In the genomic region with DNA sequence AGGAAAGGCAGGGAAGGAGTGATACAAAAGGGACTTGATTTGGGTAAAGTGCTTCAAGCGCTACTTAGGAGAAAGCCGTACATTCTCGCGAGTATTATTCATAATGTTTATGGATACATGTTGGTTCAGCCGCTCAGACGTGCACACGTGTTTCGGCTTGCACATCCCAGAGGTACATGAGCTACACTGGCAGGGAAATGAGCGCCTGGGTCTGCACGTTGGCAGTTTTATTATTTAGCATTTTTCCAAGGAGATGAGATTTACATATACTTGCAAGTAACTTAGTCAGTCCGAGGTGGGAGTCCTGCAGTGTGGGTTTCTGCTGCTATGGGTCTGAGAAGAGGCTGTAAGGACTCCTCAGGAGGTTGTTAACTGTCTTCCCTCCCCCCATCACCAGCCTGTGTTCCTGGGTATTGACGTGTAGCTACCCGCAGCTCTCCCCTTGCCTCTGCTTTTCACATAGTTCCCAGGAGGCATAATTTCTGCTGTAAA, we compare ENCODE assay signal across 8 cellular contexts. TPM values are rescaled to one million over a fixed set of nuclear protein-coding genes. Genes with fewer than 3 reads are reported as not detected.
DNase-seq lines count a peak whose midpoint lies in the region; ATAC-seq, FAIRE-seq and TF ChIP-seq lines count a peak whose summit lies in the region.

No MANE protein-coding gene starts in this region.

- no peaks in the 10 kb centered on the region for H3K27me3 Mint-ChIP-seq in activated CD4-positive, alpha-beta memory T cell treated with anti-CD3 and anti-CD28 coated beads, Interleukin-2, amount 10 ng/mL, durations not matched to agents 7 days and 5 days
- peaks cover 3% of the 10 kb centered on the region for H3K27me3 Mint-ChIP-seq in HFFc6 (ENCODE audit: insufficient read depth)

- peak overlapping the region; percentile 87 for H3K4me3 Mint-ChIP-seq in activated CD4-positive, alpha-beta memory T cell treated with anti-CD3 and anti-CD28 coated beads, Interleukin-2, amount 10 ng/mL, durations not matched to agents 7 days and 5 days
- H3K4me3 Mint-ChIP-seq in HFFc6 = no peak overlapping the region

- peak overlapping the region; percentile 85 for H3K27ac Mint-ChIP-seq in activated CD4-positive, alpha-beta memory T cell treated with anti-CD3 and anti-CD28 coated beads, Interleukin-2, amount 10 ng/mL, durations not matched to agents 7 days and 5 days
- H3K27ac Mint-ChIP-seq in HFFc6 = no peak overlapping the region

- FAIRE-seq in A549 (lab: Jason Lieb, UNC) = no peak

- intact Hi-C loops in HCT116 (cut with micrococcal nuclease) = no loop called here

- no peaks in the 10 kb centered on the region for H4K20me1 ChIP-seq in HCT116 (ENCODE audit: insufficient read depth)

- H3K4me1 ChIP-seq in A549 (peaks cover 6% of the 10 kb centered on the region; the same call in 1 of the 3 replicates), HCT116 (ENCODE audit: control insufficient read depth in 1 of 2, insufficient read depth in 2 of 2, low read length in 2 of 2) (peaks cover 10 to 34% of the 10 kb centered on the region in 2 experiments; a peak in 3 of 4 replicates), skeletal muscle satellite cell (ENCODE audit: control insufficient read depth, insufficient read depth, low read length) (peaks cover 14% of the 10 kb centered on the region)

- no peaks in the 10 kb centered on the region for H3K9me2 ChIP-seq in HCT116 (ENCODE audit: insufficient read depth)

- peak overlapping the region; percentile 74 for H2AFZ ChIP-seq in HCT116 (ENCODE audit: low read depth, low read length, poor library complexity, severe bottlenecking)

- TF ChIP-seq POLR2A in A549 (IDR thresholded peaks at IDR 0.05; ENCODE audit: low read length) = no peak
- no peak for TF ChIP-seq POLR2A in HCT116 (IDR thresholded peaks at IDR 0.05; ENCODE audit: borderline replicate concordance, extremely low read depth, insufficient read depth, insufficient read length)

- peaks cover 51% of the 10 kb centered on the region for H3K36me3 Mint-ChIP-seq in activated CD4-positive, alpha-beta memory T cell treated with anti-CD3 and anti-CD28 coated beads, Interleukin-2, amount 10 ng/mL, durations not matched to agents 7 days and 5 days (ENCODE audit: low read depth)
- no peaks in the 10 kb centered on the region for H3K36me3 Mint-ChIP-seq in HFFc6 (ENCODE audit: low read depth)

- no peak for TF ChIP-seq CTCF in A549 (IDR thresholded peaks at IDR 0.05)
- TF ChIP-seq CTCF in HCT116 (IDR thresholded peaks at IDR 0.05 in 2 of 3, conservative IDR thresholded peaks at IDR 0.05 in 1 of 3; ENCODE audit: borderline replicate concordance in 1 of 3, insufficient read depth in 1 of 3, low read depth in 2 of 3, low read length in 2 of 3) = no peak
- TF ChIP-seq CTCF in HFFc6 (IDR thresholded peaks at IDR 0.05) = no peak

- H3K36me3 ChIP-seq in HCT116 (ENCODE audit: control insufficient read depth in 1 of 2, insufficient read depth in 2 of 2, low read length in 2 of 2) = no peaks in the 10 kb centered on the region
- H3K36me3 ChIP-seq in skeletal muscle satellite cell (ENCODE audit: insufficient read depth, low read length) = no peaks in the 10 kb centered on the region

- H3K9me3 ChIP-seq in A549 (no peaks in the 10 kb centered on the region), HCT116 (ENCODE audit: control insufficient read depth in 1 of 2, insufficient read depth in 1 of 2, low read depth in 1 of 2, low read length in 2 of 2) (no peaks in the 10 kb centered on the region; a peak in 1 of 4 replicates), skeletal muscle satellite cell (replicated peaks; ENCODE audit: low read length) (no peaks in the 10 kb centered on the region)

- no peak for TF ChIP-seq RAD21 in A549 (conservative IDR thresholded peaks at IDR 0.05 in 1 of 2, IDR thresholded peaks at IDR 0.05 in 1 of 2)
- TF ChIP-seq RAD21 in HCT116 (IDR thresholded peaks at IDR 0.05; ENCODE audit: low read depth) = no peak

- ATAC-seq in A549 (peak; percentile 7 to 8; a peak in 2 of 6 replicates), HCT116 (peak; percentile 54), HG02763 (IDR thresholded peaks at IDR 0.05; ENCODE audit: unreplicated experiment) (no peak)

- peaks cover 9% of the 10 kb centered on the region for H3K79me2 ChIP-seq in HCT116 (ENCODE audit: insufficient read depth, low read length)

- 39% methylated on average over 13 of the region's 13 CpGs for whole genome bisulfite sequencing in A549 (ENCODE audit: missing lambda C conversion rate)

- H3K27me3 ChIP-seq in HCT116 (ENCODE audit: insufficient read depth, low read length) (no peaks in the 10 kb centered on the region), skeletal muscle satellite cell (ENCODE audit: control insufficient read depth, insufficient read depth, low read length) (peaks cover 53% of the 10 kb centered on the region)

- CTCF ChIA-PET in A549 (lab: Yijun Ruan, JAX) (interaction anchor here (0.7 to 3.3 kb wide), 4 partner anchors 10 to 698 kb away, joined by 3 to 12 read pairs (median 4); no protein-coding TSS in a partner anchor), HCT116 (lab: Charles Lee) (interaction anchor here (1.0 kb wide), 1 partner anchor 26 kb away, joined by 3 read pairs; no protein-coding TSS in a partner anchor)
- CTCF ChIA-PET in activated CD4-positive, alpha-beta memory T cell treated with anti-CD3 and anti-CD28 coated beads, Interleukin-2, amount 10 ng/mL, durations not matched to agents 7 days and 5 days (lab: Charles Lee) = interaction anchor here (0.8 to 4.1 kb wide), 11 partner anchors 12 to 153 kb away, joined by 3 to 54 read pairs (median 4); no protein-coding TSS in a partner anchor

- TF ChIP-seq EP300 in A549 (IDR thresholded peaks at IDR 0.05) = no peak

- DNase-seq in A549 (ENCODE audit: low read depth in 1 of 2, low spot score in 1 of 2) (peak; percentile 5 to 16), HCT116 (ENCODE audit: low read depth, low spot score) (peak; percentile 66), fibroblast of peridontal ligament (ENCODE audit: extremely low read depth) (peak; percentile 2), HFFc6 (no peak), HK-2 (ENCODE audit: unreplicated experiment) (no peak)
- DNase-seq in activated CD4-positive, alpha-beta memory T cell treated with anti-CD3 and anti-CD28 coated beads, Interleukin-2, amount 10 ng/mL, durations not matched to agents 7 days and 5 days = no peak

- POLR2A ChIA-PET in A549 (lab: Yijun Ruan, JAX) (interaction anchor here (0.6 kb wide), 1 partner anchor 189 kb away, joined by 3 read pairs; no protein-coding TSS in a partner anchor), HCT116 (lab: Charles Lee) (interaction anchor here (1.2 kb wide), 1 partner anchor 34 kb away, joined by 3 read pairs; no protein-coding TSS in a partner anchor)
- POLR2A ChIA-PET in activated CD4-positive, alpha-beta memory T cell treated with anti-CD3 and anti-CD28 coated beads, Interleukin-2, amount 10 ng/mL, durations not matched to agents 7 days and 5 days (lab: Charles Lee) = interaction anchor here (0.6 to 10.4 kb wide), 23 partner anchors 10 to 428 kb away, joined by 3 to 366 read pairs (median 4); no protein-coding TSS in a partner anchor

- peaks cover 2% of the 10 kb centered on the region for H3K9me3 Mint-ChIP-seq in activated CD4-positive, alpha-beta memory T cell treated with anti-CD3 and anti-CD28 coated beads, Interleukin-2, amount 10 ng/mL, durations not matched to agents 7 days and 5 days
- no peaks in the 10 kb centered on the region for H3K9me3 Mint-ChIP-seq in HFFc6

- no TSS peak for BruUV-seq in HCT116 (replicated peaks; lab: Mats Ljungman, UMichigan)

- peak overlapping the region; percentile 69 for H3K4me3 ChIP-seq in A549
- peak overlapping the region; percentile 70 to 80 for H3K4me3 ChIP-seq in HCT116 (replicated peaks in 1 of 2; ENCODE audit: low read depth in 1 of 2, low read length in 2 of 2)
- H3K4me3 ChIP-seq in skeletal muscle satellite cell (ENCODE audit: low read length) = no peak overlapping the region

- peak overlapping the region; percentile 66 to 84; a peak in 4 of 6 replicates for H3K27ac ChIP-seq in A549
- peak overlapping the region; percentile 50 for H3K27ac ChIP-seq in HCT116 (ENCODE audit: low read depth, low read length)

- H3K9ac ChIP-seq in HCT116 (ENCODE audit: low read length) = peak overlapping the region; percentile 70
- no peak overlapping the region for H3K9ac ChIP-seq in skeletal muscle satellite cell (ENCODE audit: low read depth, low read length)

- peaks cover 34% of the 10 kb centered on the region for H3K4me1 Mint-ChIP-seq in activated CD4-positive, alpha-beta memory T cell treated with anti-CD3 and anti-CD28 coated beads, Interleukin-2, amount 10 ng/mL, durations not matched to agents 7 days and 5 days
- no peaks in the 10 kb centered on the region for H3K4me1 Mint-ChIP-seq in HFFc6 (ENCODE audit: low read depth)

- peak overlapping the region; percentile 78 for H3K4me2 ChIP-seq in A549
- H3K4me2 ChIP-seq in HCT116 (ENCODE audit: low read length) = peak overlapping the region; percentile 96
- peak overlapping the region; percentile 97 for H3K4me2 ChIP-seq in skeletal muscle satellite cell (ENCODE audit: low read length)

- RAD21 ChIA-PET in HCT116 (lab: Charles Lee; ENCODE audit: low non-redundant PET in 1 of 2, low total read pairs in 2 of 2, uncharacterized antibody in 2 of 2, unreplicated experiment in 2 of 2) = no interaction called here

RNA-seq across cellular contexts. Expression of a gene that starts 1.5 kb away (rescaled TPM):
- polyA plus RNA-seq in A549 (2011; rRNA removed) (8.5 and 10.0 TPM in 2 replicates), A549 (2017; fragmentation: RNase III; extraction: RNeasy Plus Mini Kit Qiagen cat#74134 plus additional on column Dnase treatment) (9.4 to 12.0 TPM (median 10.2 TPM) in 3 replicates)
- 5.0 and 5.5 TPM in 2 replicates for polyA plus RNA-seq in A549 (2012; cell fraction: cytosol; rRNA removed)
- polyA plus RNA-seq in A549 (2012; cell fraction: nucleus; rRNA removed) = 2.6 and 5.0 TPM in 2 replicates
- polyA minus RNA-seq in A549 (2011; rRNA and poly(A)+ RNA removed) = 8.9 and 15.3 TPM in 2 replicates
- total RNA-seq in HCT116 (2021; ENCODE audit: unreplicated experiment) = 16.6 TPM
- 17.4 and 17.7 TPM in 2 replicates for polyA plus RNA-seq in HCT116 (2012)
- 100 to 1,000 TPM; 186 to 195 TPM for total RNA-seq in activated CD4-positive, alpha-beta memory T cell treated with anti-CD3 and anti-CD28 coated beads, Interleukin-2, amount 10 ng/mL, durations not matched to agents 7 days and 5 days
- total RNA-seq in skeletal muscle satellite cell (2012; rRNA removed) = 5.9 and 17.2 TPM in 2 replicates
- 1 to 10 TPM in 1 of 6 experiments, under 1 TPM in 5; 0.17 to 1.2 (median 0.35) TPM for total RNA-seq in HFFc6 (2021; fragmentation: NEBNext Ultra II Directional; extraction: Animal tissue kit (Norgen Biotek cat#: 25700))

RNA-seq across cellular contexts. Expression of a gene that starts 41.7 kb away (rescaled TPM):
- 0.16 and 0.17 TPM in 2 replicates for polyA plus RNA-seq in A549 (2011; rRNA removed)
- 0.09 and 0.34 TPM in 2 replicates for polyA plus RNA-seq in A549 (2012; cell fraction: cytosol; rRNA removed)
- polyA plus RNA-seq in A549 (2012; cell fraction: nucleus; rRNA removed) = 0.37 and 0.43 TPM in 2 replicates
- 0.16 to 0.21 TPM (median 0.18 TPM) in 3 replicates for polyA plus RNA-seq in A549 (2017; fragmentation: RNase III; extraction: RNeasy Plus Mini Kit Qiagen cat#74134 plus additional on column Dnase treatment)
- 0.12 and 0.15 TPM in 2 replicates for polyA minus RNA-seq in A549 (2011; rRNA and poly(A)+ RNA removed)
- 0.12 TPM for total RNA-seq in HCT116 (2021; ENCODE audit: unreplicated experiment)
- not detected in 2 replicates for polyA plus RNA-seq in HCT116 (2012)
- under 1 TPM; 0.48 to 0.60 TPM for total RNA-seq in activated CD4-positive, alpha-beta memory T cell treated with anti-CD3 and anti-CD28 coated beads, Interleukin-2, amount 10 ng/mL, durations not matched to agents 7 days and 5 days
- under 0.01 TPM in 1 of 2 replicates, not detected in the other for total RNA-seq in skeletal muscle satellite cell (2012; rRNA removed)
- not detected for total RNA-seq in HFFc6 (2021; fragmentation: NEBNext Ultra II Directional; extraction: Animal tissue kit (Norgen Biotek cat#: 25700))

Comparison
In these comparisons a context has a peak if more than half of its experiments do, and no peak if none do; other contexts are left out.
1. DNase-seq: peak in A549 (2 of 2), HCT116 (single experiment) and fibroblast of peridontal ligament (single experiment); none in activated CD4-positive, alpha-beta memory T cell treated with anti-CD3 and anti-CD28 coated beads, Interleukin-2, amount 10 ng/mL, durations not matched to agents 7 days and 5 days (single experiment), HFFc6 (single experiment) and HK-2 (single experiment).
2. RNA of a gene that starts 1.5 kb away (total RNA-seq): 186 to 195 TPM in activated CD4-positive, alpha-beta memory T cell treated with anti-CD3 and anti-CD28 coated beads, Interleukin-2, amount 10 ng/mL, durations not matched to agents 7 days and 5 days; 16.6 TPM in HCT116 (single experiment) and 0.17 to 1.2 TPM in HFFc6; every median in the first group is over 10 times any median in the second.
3. Peak in every context shown above with its lines, with median percentiles within 50 percentile points of each other: H3K4me2 ChIP-seq.